1 cellular context compared by ENCODE assay signal in the genomic region with DNA sequence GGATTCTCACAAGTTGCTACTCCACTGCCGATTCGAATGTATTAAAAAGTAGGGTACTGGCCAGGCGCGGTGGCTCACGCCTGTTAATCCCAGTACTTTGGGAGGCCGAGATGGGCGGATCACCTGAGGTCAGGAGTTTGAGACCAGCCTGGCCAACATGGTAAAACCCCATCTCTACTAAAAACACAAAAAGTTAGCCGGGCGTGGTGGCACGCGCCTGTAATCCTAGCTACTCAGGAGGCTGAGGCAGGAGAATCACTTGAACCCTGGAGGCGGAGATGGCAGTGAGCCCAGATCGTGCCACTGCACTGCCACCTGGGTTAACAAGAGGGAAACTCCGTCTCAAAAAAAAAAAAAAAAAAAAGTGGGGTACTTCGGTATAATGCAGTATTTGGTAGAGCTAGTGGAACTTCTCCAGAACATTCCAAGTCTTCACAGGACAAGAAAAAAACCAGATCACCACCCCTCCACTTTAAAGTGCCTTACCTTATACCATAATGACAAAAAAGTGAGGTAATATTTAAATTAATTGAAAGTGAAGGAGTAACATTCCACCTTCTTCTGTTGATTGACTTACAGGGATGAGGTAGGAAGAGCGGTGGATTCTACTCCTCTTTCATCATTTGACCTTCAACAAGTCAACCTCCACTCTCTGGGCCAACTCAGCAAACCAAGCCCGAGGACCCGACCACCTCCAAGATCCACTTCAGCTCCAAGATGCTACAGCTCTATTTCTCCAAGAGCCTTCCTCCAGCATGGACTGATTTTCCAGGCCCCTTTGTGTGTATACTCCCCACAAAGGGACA.
TF ChIP-seq lines count a peak whose summit lies in the region.

No MANE protein-coding gene starts in this region.

TF ChIP-seq in HEK293, 187 proteins besides CTCF, POLR2A, EP300 and RAD21 (continued from another document):
- no peak for TF ChIP-seq PRDM6 (tag by site-specific recombination; IDR thresholded peaks at IDR 0.05)
- no peak for TF ChIP-seq SALL2 (tag by site-specific recombination; IDR thresholded peaks at IDR 0.05; ENCODE audit: borderline replicate concordance)
- peak; percentile 14; the same call in 1 of the 2 replicates for TF ChIP-seq ZNF394 (tag by site-specific recombination; IDR thresholded peaks at IDR 0.05; ENCODE audit: borderline replicate concordance)
- TF ChIP-seq, protein P1, sequence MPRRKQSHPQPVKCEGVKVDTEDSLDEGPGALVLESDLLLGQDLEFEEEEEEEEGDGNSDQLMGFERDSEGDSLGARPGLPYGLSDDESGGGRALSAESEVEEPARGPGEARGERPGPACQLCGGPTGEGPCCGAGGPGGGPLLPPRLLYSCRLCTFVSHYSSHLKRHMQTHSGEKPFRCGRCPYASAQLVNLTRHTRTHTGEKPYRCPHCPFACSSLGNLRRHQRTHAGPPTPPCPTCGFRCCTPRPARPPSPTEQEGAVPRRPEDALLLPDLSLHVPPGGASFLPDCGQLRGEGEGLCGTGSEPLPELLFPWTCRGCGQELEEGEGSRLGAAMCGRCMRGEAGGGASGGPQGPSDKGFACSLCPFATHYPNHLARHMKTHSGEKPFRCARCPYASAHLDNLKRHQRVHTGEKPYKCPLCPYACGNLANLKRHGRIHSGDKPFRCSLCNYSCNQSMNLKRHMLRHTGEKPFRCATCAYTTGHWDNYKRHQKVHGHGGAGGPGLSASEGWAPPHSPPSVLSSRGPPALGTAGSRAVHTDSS (tag by site-specific recombination; IDR thresholded peaks at IDR 0.05) = no peak
- TF ChIP-seq ZXDB (tag by site-specific recombination; IDR thresholded peaks at IDR 0.05) = no peak
- no peak for TF ChIP-seq ZNF324 (tag by site-specific recombination; IDR thresholded peaks at IDR 0.05)
- TF ChIP-seq ZNF521 (tag by site-specific recombination; IDR thresholded peaks at IDR 0.05) = no peak
- no peak for TF ChIP-seq ZNF112 (tag by site-specific recombination; IDR thresholded peaks at IDR 0.05)
- TF ChIP-seq ZNF426 (tag by site-specific recombination; IDR thresholded peaks at IDR 0.05) = no peak
- TF ChIP-seq REST (tag by site-specific recombination; IDR thresholded peaks at IDR 0.05) = no peak
- no peak for TF ChIP-seq WT1 (tag by site-specific recombination; IDR thresholded peaks at IDR 0.05)
- TF ChIP-seq ZNF654 (tag by site-specific recombination; IDR thresholded peaks at IDR 0.05; ENCODE audit: low read depth) = no peak
- TF ChIP-seq ZNF416 (tag by site-specific recombination; IDR thresholded peaks at IDR 0.05) = no peak
- no peak for TF ChIP-seq ZNF133 (tag by site-specific recombination; IDR thresholded peaks at IDR 0.05)
- no peak for TF ChIP-seq MYNN (tag by site-specific recombination; IDR thresholded peaks at IDR 0.05; ENCODE audit: borderline replicate concordance)
- TF ChIP-seq, protein P2, sequence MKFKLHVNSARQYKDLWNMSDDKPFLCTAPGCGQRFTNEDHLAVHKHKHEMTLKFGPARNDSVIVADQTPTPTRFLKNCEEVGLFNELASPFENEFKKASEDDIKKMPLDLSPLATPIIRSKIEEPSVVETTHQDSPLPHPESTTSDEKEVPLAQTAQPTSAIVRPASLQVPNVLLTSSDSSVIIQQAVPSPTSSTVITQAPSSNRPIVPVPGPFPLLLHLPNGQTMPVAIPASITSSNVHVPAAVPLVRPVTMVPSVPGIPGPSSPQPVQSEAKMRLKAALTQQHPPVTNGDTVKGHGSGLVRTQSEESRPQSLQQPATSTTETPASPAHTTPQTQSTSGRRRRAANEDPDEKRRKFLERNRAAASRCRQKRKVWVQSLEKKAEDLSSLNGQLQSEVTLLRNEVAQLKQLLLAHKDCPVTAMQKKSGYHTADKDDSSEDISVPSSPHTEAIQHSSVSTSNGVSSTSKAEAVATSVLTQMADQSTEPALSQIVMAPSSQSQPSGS (tag by site-specific recombination; IDR thresholded peaks at IDR 0.05; ENCODE audit: low read depth) = peak; percentile 6; the same call in 1 of the 2 replicates
- no peak for TF ChIP-seq ZSCAN23 (tag by site-specific recombination; IDR thresholded peaks at IDR 0.05)
- TF ChIP-seq ZFP3 (tag by site-specific recombination; IDR thresholded peaks at IDR 0.05; ENCODE audit: low read depth) = no peak
- no peak for TF ChIP-seq ZNF660 (tag by site-specific recombination; IDR thresholded peaks at IDR 0.05)
- TF ChIP-seq ZNF791 (tag by site-specific recombination; IDR thresholded peaks at IDR 0.05) = no peak
- peak; percentile 78 for TF ChIP-seq SCRT2 (tag by site-specific recombination; IDR thresholded peaks at IDR 0.05)
- no peak for TF ChIP-seq SCRT1 (tag by site-specific recombination; IDR thresholded peaks at IDR 0.05; ENCODE audit: borderline replicate concordance)
- TF ChIP-seq HIC1 (tag by site-specific recombination; IDR thresholded peaks at IDR 0.05) = no peak
- TF ChIP-seq, protein P3, sequence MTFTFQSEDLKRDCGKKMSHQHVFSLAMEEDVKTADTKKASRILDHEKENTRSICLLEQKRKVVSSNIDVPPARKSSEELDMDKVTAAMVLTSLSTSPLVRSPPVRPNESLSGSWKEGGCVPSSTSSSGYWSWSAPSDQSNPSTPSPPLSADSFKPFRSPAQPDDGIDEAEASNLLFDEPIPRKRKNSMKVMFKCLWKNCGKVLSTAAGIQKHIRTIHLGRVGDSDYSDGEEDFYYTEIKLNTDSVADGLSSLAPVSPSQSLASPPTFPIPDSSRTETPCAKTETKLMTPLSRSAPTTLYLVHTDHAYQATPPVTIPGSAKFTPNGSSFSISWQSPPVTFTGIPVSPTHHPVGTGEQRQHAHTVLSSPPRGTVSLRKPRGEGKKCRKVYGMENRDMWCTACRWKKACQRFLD (tag by site-specific recombination; IDR thresholded peaks at IDR 0.05) = no peak
- TF ChIP-seq, protein P4, sequence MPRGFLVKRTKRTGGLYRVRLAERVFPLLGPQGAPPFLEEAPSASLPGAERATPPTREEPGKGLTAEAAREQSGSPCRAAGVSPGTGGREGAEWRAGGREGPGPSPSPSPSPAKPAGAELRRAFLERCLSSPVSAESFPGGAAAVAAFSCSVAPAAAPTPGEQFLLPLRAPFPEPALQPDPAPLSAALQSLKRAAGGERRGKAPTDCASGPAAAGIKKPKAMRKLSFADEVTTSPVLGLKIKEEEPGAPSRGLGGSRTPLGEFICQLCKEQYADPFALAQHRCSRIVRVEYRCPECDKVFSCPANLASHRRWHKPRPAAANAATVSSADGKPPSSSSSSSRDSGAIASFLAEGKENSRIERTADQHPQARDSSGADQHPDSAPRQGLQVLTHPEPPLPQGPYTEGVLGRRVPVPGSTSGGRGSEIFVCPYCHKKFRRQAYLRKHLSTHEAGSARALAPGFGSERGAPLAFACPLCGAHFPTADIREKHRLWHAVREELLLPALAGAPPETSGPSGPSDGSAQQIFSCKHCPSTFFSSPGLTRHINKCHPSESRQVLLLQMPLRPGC (tag by site-specific recombination; IDR thresholded peaks at IDR 0.05) = no peak
- no peak for TF ChIP-seq ZFHX2 (tag by site-specific recombination; conservative IDR thresholded peaks at IDR 0.05)
- no peak for TF ChIP-seq ZNF37A (tag by site-specific recombination; IDR thresholded peaks at IDR 0.05)
- 0 out of 2 replicates have a peak, but pooled peaks have one; percentile 27 for TF ChIP-seq KLF1 (tag by site-specific recombination; IDR thresholded peaks at IDR 0.05)
- TF ChIP-seq ZBTB20 (tag by site-specific recombination; IDR thresholded peaks at IDR 0.05) = no peak
- TF ChIP-seq YY2 (tag by site-specific recombination; IDR thresholded peaks at IDR 0.05) = no peak
- TF ChIP-seq ZNF175 (tag by site-specific recombination; IDR thresholded peaks at IDR 0.05) = no peak
